Comparison of ENCODE assay signal across 20 cellular contexts in the genomic region with DNA sequence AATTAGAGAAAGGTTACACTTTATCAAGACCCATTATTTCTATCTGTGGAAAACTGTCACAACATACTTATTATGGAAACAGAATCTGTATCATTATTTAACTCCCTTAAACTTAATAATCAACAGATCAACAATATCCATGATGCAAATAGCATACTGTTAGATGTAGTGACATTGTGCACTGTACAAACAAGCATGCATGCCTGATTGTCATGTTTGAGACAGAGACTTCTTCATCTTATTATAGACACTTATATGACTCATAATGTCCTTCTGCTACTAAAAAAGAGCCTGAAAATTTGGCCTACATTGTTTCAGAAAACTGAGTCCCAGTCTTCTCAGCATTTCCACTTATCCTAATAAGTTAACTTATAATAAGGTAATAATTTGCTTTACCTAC.
"Had no signal": no experiment of that assay in that cellular context is flagged by ENCODE, and none has a peak within 500 bp of the region (broad histone marks: within the 10 kb centered on the region; RNA-seq: fewer than 3 reads in every experiment).

No MANE protein-coding gene starts in this region.

- H3K9me3 Mint-ChIP-seq: activated CD4-positive, alpha-beta T cell treated with anti-CD3 and anti-CD28 coated beads, Interleukin-2, amount 10 ng/mL, durations not matched to agents 24 days and 14 days; activated T-cell treated with anti-CD3 and anti-CD28 coated beads, Interleukin-2, amount 50 U/mL, for 24 hours; activated T-helper 17 cell treated with anti-CD3 and anti-CD28 coated beads, Interleukin-2, amount 50 U/mL, for 72 hours; endodermal cell had no signal

- DNase-seq: activated CD4-positive, alpha-beta memory T cell treated with anti-CD3 and anti-CD28 coated beads, Interleukin-2, amount 10 ng/mL, durations not matched to agents 7 days and 5 days; activated CD4-positive, alpha-beta T cell treated with anti-CD3 and anti-CD28 coated beads, Interleukin-2, amount 10 ng/mL, durations not matched to agents 24 days and 14 days; activated CD4-positive, CD25-positive, alpha-beta regulatory T cell treated with anti-CD3 and anti-CD28 coated beads, Interleukin-2, amount 50 U/mL, for 72 hours; activated CD8-positive, alpha-beta memory T cell treated with anti-CD3 and anti-CD28 coated beads, Interleukin-2, amount 50 U/mL, for 48 hours; activated gamma-delta T cell treated with Interleukin-2 at 50 U/mL for 16 hours; activated naive CD4-positive, alpha-beta T cell treated with anti-CD3 and anti-CD28 coated beads, Interleukin-2, amount 50 U/mL, for 16 hours; activated T-cell treated with anti-CD3 and anti-CD28 coated beads, Interleukin-2, amount 50 U/mL, for 24 hours; amniotic stem cell; brain microvascular endothelial cell; cortex of kidney; endodermal cell; foreskin fibroblast; heart left ventricle; left ventricle myocardium inferior; mesendoderm; spleen; stimulated activated naive CD4-positive, alpha-beta T cell treated with Interleukin-2 at 50 U/mL for 16 hours had no signal

- H3K4me3 Mint-ChIP-seq: activated CD4-positive, alpha-beta memory T cell treated with anti-CD3 and anti-CD28 coated beads, Interleukin-2, amount 10 ng/mL, durations not matched to agents 7 days and 5 days; activated CD4-positive, alpha-beta T cell treated with anti-CD3 and anti-CD28 coated beads, Interleukin-2, amount 10 ng/mL, durations not matched to agents 24 days and 14 days; activated T-cell treated with anti-CD3 and anti-CD28 coated beads, Interleukin-2, amount 50 U/mL, for 24 hours; activated T-helper 17 cell treated with anti-CD3 and anti-CD28 coated beads, Interleukin-2, amount 50 U/mL, for 72 hours; endodermal cell; natural killer cell treated with Interleukin-12 subunit alpha and Interleukin-12 subunit beta and Interleukin-15 and Interleukin-18, amount 100 ng/mL, for 72 hours had no signal

- H3K27me3 Mint-ChIP-seq: activated CD4-positive, alpha-beta memory T cell treated with anti-CD3 and anti-CD28 coated beads, Interleukin-2, amount 10 ng/mL, durations not matched to agents 7 days and 5 days; activated CD4-positive, alpha-beta T cell treated with anti-CD3 and anti-CD28 coated beads, Interleukin-2, amount 10 ng/mL, durations not matched to agents 24 days and 14 days; activated T-cell treated with anti-CD3 and anti-CD28 coated beads, Interleukin-2, amount 50 U/mL, for 24 hours; activated T-helper 17 cell treated with anti-CD3 and anti-CD28 coated beads, Interleukin-2, amount 50 U/mL, for 72 hours; natural killer cell treated with Interleukin-12 subunit alpha and Interleukin-12 subunit beta and Interleukin-15 and Interleukin-18, amount 100 ng/mL, for 72 hours had no signal

- H3K27ac Mint-ChIP-seq: activated CD4-positive, alpha-beta memory T cell treated with anti-CD3 and anti-CD28 coated beads, Interleukin-2, amount 10 ng/mL, durations not matched to agents 7 days and 5 days; activated CD4-positive, alpha-beta T cell treated with anti-CD3 and anti-CD28 coated beads, Interleukin-2, amount 10 ng/mL, durations not matched to agents 24 days and 14 days; activated T-cell treated with anti-CD3 and anti-CD28 coated beads, Interleukin-2, amount 50 U/mL, for 24 hours; activated T-helper 17 cell treated with anti-CD3 and anti-CD28 coated beads, Interleukin-2, amount 50 U/mL, for 72 hours; endodermal cell; natural killer cell treated with Interleukin-12 subunit alpha and Interleukin-12 subunit beta and Interleukin-15 and Interleukin-18, amount 100 ng/mL, for 72 hours had no signal

- ATAC-seq: activated T-helper 17 cell treated with anti-CD3 and anti-CD28 coated beads, Interleukin-2, amount 50 U/mL, for 72 hours; esophagus mucosa; heart left ventricle; natural killer cell treated with Interleukin-12 subunit alpha and Interleukin-12 subunit beta and Interleukin-15 and Interleukin-18, amount 100 ng/mL, for 72 hours had no signal

- H3K4me1 Mint-ChIP-seq: activated CD4-positive, alpha-beta memory T cell treated with anti-CD3 and anti-CD28 coated beads, Interleukin-2, amount 10 ng/mL, durations not matched to agents 7 days and 5 days; activated CD4-positive, alpha-beta T cell treated with anti-CD3 and anti-CD28 coated beads, Interleukin-2, amount 10 ng/mL, durations not matched to agents 24 days and 14 days; activated T-helper 17 cell treated with anti-CD3 and anti-CD28 coated beads, Interleukin-2, amount 50 U/mL, for 72 hours had no signal
